10 cellular contexts compared by ENCODE assay signal in the genomic region with DNA sequence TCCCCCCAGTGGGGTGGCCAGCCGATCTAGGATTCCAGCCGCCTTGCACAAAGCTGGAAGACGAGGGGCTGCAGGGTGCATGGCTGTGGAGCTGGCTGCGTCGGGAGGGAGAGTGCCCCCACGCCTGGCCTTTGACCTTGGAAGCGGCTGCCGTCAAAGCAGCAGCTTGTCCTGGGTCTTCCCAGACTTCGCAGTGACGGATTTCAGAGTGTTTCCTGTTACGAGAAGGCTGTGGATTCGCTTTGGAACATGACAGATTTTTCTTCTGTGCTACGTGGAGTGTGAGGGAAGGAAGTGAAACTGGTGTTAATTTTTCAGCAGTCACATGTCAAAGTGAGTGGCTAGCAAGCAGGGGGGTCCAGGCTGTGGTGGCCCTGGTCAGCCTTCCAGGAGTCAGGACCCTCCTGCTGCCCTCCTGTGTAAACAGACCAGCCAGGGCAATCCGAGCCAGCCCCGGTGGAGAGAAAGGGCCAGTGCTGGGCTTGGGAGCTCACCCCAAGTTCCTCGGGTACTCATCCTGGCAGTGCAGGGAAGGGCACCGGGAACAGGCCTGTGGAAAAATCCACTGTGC.
DNase-seq lines count a peak whose midpoint lies in the region; ATAC-seq and TF ChIP-seq lines count a peak whose summit lies in the region.
"Had no signal": no experiment of that assay in that cellular context is flagged by ENCODE, and none has a peak within 500 bp of the region (broad histone marks: within the 10 kb centered on the region; RNA-seq: fewer than 3 reads in every experiment).

No MANE protein-coding gene starts in this region.

- BruUV-seq in PC-3 (replicated peaks; lab: Mats Ljungman, UMichigan), result no TSS peak

- H3K27me3 ChIP-seq in PC-3 (ENCODE audit: low read length) (no peaks in the 10 kb centered on the region), hepatocyte (no peaks in the 10 kb centered on the region), psoas muscle (ENCODE audit: insufficient read depth in 3 of 3, low read length in 2 of 3) (no peaks in the 10 kb centered on the region)

- 0 out of 2 replicates have a peak overlapping the region, but pooled peaks have one; percentile 3 for H2AFZ ChIP-seq in PC-3 (ENCODE audit: low read length)
- no peak overlapping the region for H2AFZ ChIP-seq in hepatocyte

- POLR2A ChIA-PET in PC-3 (lab: Charles Lee; ENCODE audit: unreplicated experiment), result no interaction called here

- ATAC-seq in PC-3 (no peak), psoas muscle (no peak)
- ATAC-seq: activated CD4-positive, CD25-positive, alpha-beta regulatory T cell treated with anti-CD3 and anti-CD28 coated beads, Interleukin-2, amount 50 U/mL, for 24 hours had no signal

- H4K20me1 ChIP-seq in PC-3 (ENCODE audit: low read length), result no peaks in the 10 kb centered on the region
- no peaks in the 10 kb centered on the region for H4K20me1 ChIP-seq in hepatocyte (ENCODE audit: insufficient read depth, poor library complexity, severe bottlenecking)

- H3K4me3 ChIP-seq in PC-3 (ENCODE audit: low read length) (no peak overlapping the region), hepatocyte (no peak overlapping the region), psoas muscle (peak overlapping the region; percentile 7)

- H3K36me3 ChIP-seq in PC-3 (ENCODE audit: low read depth, low read length) (no peaks in the 10 kb centered on the region), hepatocyte (replicated peaks; ENCODE audit: insufficient read depth, low read depth) (no peaks in the 10 kb centered on the region), psoas muscle (ENCODE audit: insufficient read depth in 1 of 2, low read depth in 1 of 2) (no peaks in the 10 kb centered on the region)

- no peaks in the 10 kb centered on the region for H3F3A ChIP-seq in PC-3 (ENCODE audit: low read length, unreplicated experiment)

- intact Hi-C loops in PC-3 (cut with micrococcal nuclease), result no loop called here
- intact Hi-C loops in psoas muscle (cut with DNase I), result loop anchor here in 1 of 2 donors (5.0 kb wide), 1 partner anchor 384 kb away; no protein-coding TSS in a partner anchor

- H3K9ac ChIP-seq in PC-3 (ENCODE audit: low read length), result no peak overlapping the region

- CTCF ChIA-PET in PC-3 (lab: Charles Lee), result interaction anchor here (0.6 kb wide), 1 partner anchor 529 kb away, joined by 3 read pairs; no protein-coding TSS in a partner anchor

- no peaks in the 10 kb centered on the region for H3K79me2 ChIP-seq in PC-3 (ENCODE audit: low read length)
- H3K79me2 ChIP-seq in hepatocyte, result no peaks in the 10 kb centered on the region

- no peak overlapping the region for H3K27ac ChIP-seq in PC-3 (ENCODE audit: low read length)
- peak overlapping the region; percentile 59 for H3K27ac ChIP-seq in hepatocyte
- peak overlapping the region; percentile 9 for H3K27ac ChIP-seq in psoas muscle

- H3K4me2 ChIP-seq in PC-3 (ENCODE audit: low read length) (peak overlapping the region; percentile 57), hepatocyte (peak overlapping the region; percentile 61)

- TF ChIP-seq CTCF in PC-3 (conservative IDR thresholded peaks at IDR 0.05; ENCODE audit: low read depth, low read length) (no peak), hepatocyte (IDR thresholded peaks at IDR 0.05; ENCODE audit: poor library complexity) (no peak), psoas muscle (IDR thresholded peaks at IDR 0.05) (no peak), GM10266 (IDR thresholded peaks at IDR 0.05; ENCODE audit: control insufficient read depth, insufficient read depth, low read depth, missing control alignments) (no peak)

- H3K4me1 ChIP-seq in PC-3 (ENCODE audit: insufficient read depth, low read length) (peaks cover 4% of the 10 kb centered on the region; the same call in 1 of the 2 replicates), hepatocyte (ENCODE audit: insufficient read depth) (peaks cover 12% of the 10 kb centered on the region), psoas muscle (peaks cover 34% of the 10 kb centered on the region)

- H3K9me3 ChIP-seq in PC-3 (ENCODE audit: low read length) (no peaks in the 10 kb centered on the region), hepatocyte (ENCODE audit: low read depth) (no peaks in the 10 kb centered on the region), psoas muscle (no peaks in the 10 kb centered on the region)

- 45% methylated on average over 17 of the region's 17 CpGs for WGBS in hepatocyte (ENCODE audit: low lambda C conversion rate, missing lambda C conversion rate)
- WGBS in psoas muscle, 3 donors, result 64 to 73% (median 68%) methylated on average over 17 of the region's 17 CpGs

- no peaks in the 10 kb centered on the region for H3K9me2 ChIP-seq in PC-3 (replicated peaks; ENCODE audit: low read length)
- no peaks in the 10 kb centered on the region for H3K9me2 ChIP-seq in hepatocyte (replicated peaks; ENCODE audit: insufficient read depth)

- DNase-seq in DMS53 (lab: John Stamatoyannopoulos, UW), result peak; percentile 71
- DNase-seq in PC-3, result no peak
- no peak for DNase-seq in hepatocyte (ENCODE audit: low spot score)
- peak in 1 of 2 donors; percentile 57 for DNase-seq in psoas muscle
- DNase-seq in GM10266 (ENCODE audit: extremely low spot score), result no peak
- DNase-seq in NCI-H748 treated with DMSO at 0.1 percent for 48 hours (lab: John Stamatoyannopoulos, UW), result no peak
- no peak for DNase-seq in mesenteric fat pad (ENCODE audit: low spot score)
- no peak for DNase-seq in COR-L47 (lab: John Stamatoyannopoulos, UW)
- DNase-seq: NCI-H524 had no signal
